ENCODE assay signal across 16 cellular contexts in the genomic region with DNA sequence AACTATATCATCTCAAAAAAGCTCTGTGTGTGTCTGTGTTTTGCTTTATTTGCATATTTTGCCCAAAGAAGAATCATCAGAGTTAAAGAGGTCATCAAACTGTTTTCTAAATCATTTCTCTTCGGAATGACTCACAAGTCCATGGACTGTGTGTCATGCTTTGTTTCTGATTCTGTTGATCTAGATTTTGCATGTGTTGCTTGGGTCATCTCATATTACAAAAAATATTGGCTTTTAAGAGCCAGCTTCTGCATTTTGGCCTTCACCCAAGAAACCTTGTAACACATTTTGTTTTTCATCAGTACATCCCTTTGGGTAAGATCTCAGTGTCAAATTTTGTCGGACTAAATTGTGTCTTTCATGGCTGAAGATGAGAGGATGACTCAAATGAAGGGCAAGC.
DNase-seq lines count a peak whose midpoint lies in the region; ATAC-seq lines count a peak whose summit lies in the region.
"Had no signal": no experiment of that assay in that cellular context is flagged by ENCODE, and none has a peak within 500 bp of the region (broad histone marks: within the 10 kb centered on the region; RNA-seq: fewer than 3 reads in every experiment).

No MANE protein-coding gene starts in this region.

- H2AFZ ChIP-seq in neuronal stem cell (ENCODE audit: low read length), result no peak overlapping the region

- no peak overlapping the region for H4K8ac ChIP-seq in neuronal stem cell (ENCODE audit: low read depth, low read length)

- no peak overlapping the region for H3K23ac ChIP-seq in neuronal stem cell (ENCODE audit: low read depth, low read length, poor library complexity)

- no peaks in the 10 kb centered on the region for H3K9me3 ChIP-seq in neuronal stem cell (replicated peaks in 1 of 2; ENCODE audit: control insufficient read depth in 2 of 2, insufficient read depth in 1 of 2, low read depth in 1 of 2, low read length in 2 of 2)
- H3K9me3 ChIP-seq: sigmoid colon, tibial nerve had no signal

- no peak overlapping the region for H3K9ac ChIP-seq in neuronal stem cell (ENCODE audit: low read depth, low read length, poor library complexity)

- H2BK12ac ChIP-seq in neuronal stem cell (ENCODE audit: low read length), result no peak overlapping the region

- no peak overlapping the region for H3K14ac ChIP-seq in neuronal stem cell (ENCODE audit: low read length)

- H3K4me1 ChIP-seq in neuronal stem cell (ENCODE audit: control insufficient read depth in 2 of 2, insufficient read depth in 1 of 2, low read depth in 1 of 2, low read length in 2 of 2), result peaks cover 0 to 2% of the 10 kb centered on the region in 2 donors
- H3K4me1 ChIP-seq: sigmoid colon, tibial nerve had no signal

- WGBS in neuronal stem cell (ENCODE audit: extremely low coverage in 2 of 2, insufficient read length in 2 of 2, insufficient replicate concordance in 1 of 2), 2 donors, result no CpG with 5 or more reads among the region's 2 CpGs

- H3K79me1 ChIP-seq in neuronal stem cell (ENCODE audit: low read depth, low read length), result no peaks in the 10 kb centered on the region

- DNase-seq in DMS153 (lab: John Stamatoyannopoulos, UW), result peak; percentile 56
- DNase-seq in DMS153 treated with DMSO at 0.1 percent for 48 hours (lab: John Stamatoyannopoulos, UW; ENCODE audit: unreplicated experiment), result no peak
- peak; percentile 62 for DNase-seq in NCI-H526 treated with DMSO at 0.1 percent for 48 hours (lab: John Stamatoyannopoulos, UW)
- peak; percentile 82 to 97 for DNase-seq in dermis microvascular lymphatic vessel endothelial cell (ENCODE audit: low read depth in 2 of 2)
- peak; percentile 66 for DNase-seq in skeletal muscle cell (ENCODE audit: low read depth)
- DNase-seq in HuH-7 (ENCODE audit: low spot score), result no peak
- no peak for DNase-seq in neuronal stem cell (ENCODE audit: low spot score)
- DNase-seq: activated CD4-positive, alpha-beta T cell treated with anti-CD3 and anti-CD28 coated beads for 4 hours; activated T-cell treated with anti-CD3 and anti-CD28 coated beads, Interleukin-2, amount 50 U/mL, for 48 hours; H9; naive thymus-derived CD8-positive, alpha-beta T cell; NCI-H1436; sigmoid colon had no signal

- H2AK5ac ChIP-seq in neuronal stem cell (ENCODE audit: low read depth, low read length), result no peak overlapping the region

- no peak overlapping the region for H3K4me2 ChIP-seq in neuronal stem cell (ENCODE audit: insufficient read depth, low read length, poor library complexity, severe bottlenecking)

- H3K4me3 ChIP-seq in skeletal muscle cell (ENCODE audit: low read depth, low read length) (no peak overlapping the region), neuronal stem cell (ENCODE audit: low read length in 2 of 2) (no peak overlapping the region)
- H3K4me3 ChIP-seq: sigmoid colon, tibial nerve had no signal

- ATAC-seq in GM21786 (IDR thresholded peaks at IDR 0.05; ENCODE audit: unreplicated experiment), result no peak
- ATAC-seq: naive thymus-derived CD8-positive, alpha-beta T cell had no signal

- no peak overlapping the region for H2BK15ac ChIP-seq in neuronal stem cell (ENCODE audit: low read length)

- H4K91ac ChIP-seq in neuronal stem cell (ENCODE audit: low read depth, low read length, poor library complexity), result no peak overlapping the region

- H3K36me3 ChIP-seq in neuronal stem cell (replicated peaks in 1 of 2; ENCODE audit: control insufficient read depth in 2 of 2, insufficient read depth in 2 of 2, low read length in 2 of 2), result no peaks in the 10 kb centered on the region
- H3K36me3 ChIP-seq: sigmoid colon, tibial nerve had no signal

- no peak overlapping the region for H3K27ac ChIP-seq in neuronal stem cell (replicated peaks; ENCODE audit: low read length)
- H3K27ac ChIP-seq: 22Rv1, sigmoid colon, tibial nerve had no signal

- no peak overlapping the region for H3K4ac ChIP-seq in neuronal stem cell (ENCODE audit: low read length)

- H2BK5ac ChIP-seq in neuronal stem cell (ENCODE audit: low read length), result no peak overlapping the region

- no peak overlapping the region for H3K18ac ChIP-seq in neuronal stem cell (ENCODE audit: low read length)

- H2BK120ac ChIP-seq in neuronal stem cell (ENCODE audit: low read depth, low read length), result no peak overlapping the region

- no peaks in the 10 kb centered on the region for H3K27me3 ChIP-seq in neuronal stem cell (ENCODE audit: control insufficient read depth in 3 of 3, insufficient read depth in 3 of 3, low read depth in 1 of 3, low read length in 3 of 3)
- H3K27me3 ChIP-seq: sigmoid colon, tibial nerve had no signal

Comparison
In these comparisons a context has a peak if more than half of its experiments do, and no peak if none do; other contexts are left out.
1. DNase-seq: peak in DMS153 (single experiment), NCI-H526 treated with DMSO at 0.1 percent for 48 hours (single experiment), dermis microvascular lymphatic vessel endothelial cell (2 of 2) and skeletal muscle cell (single experiment); none in DMS153 treated with DMSO at 0.1 percent for 48 hours (single experiment), HuH-7 (single experiment) and neuronal stem cell (single experiment).